In genomic region chr10:98055875-98056516, GRCh38 we compare ENCODE assay signal across 10 cellular contexts. TPM values are rescaled to one million over a fixed set of nuclear protein-coding genes. Genes with fewer than 3 reads are reported as not detected.
DNase-seq lines count a peak whose midpoint lies in the region; ATAC-seq and TF ChIP-seq lines count a peak whose summit lies in the region.
"Had no signal": no experiment of that assay in that cellular context is flagged by ENCODE, and none has a peak within 500 bp of the region (broad histone marks: within the 10 kb centered on the region; RNA-seq: fewer than 3 reads in every experiment).

No MANE protein-coding gene starts in this region.

- TF ChIP-seq EP300 in esophagus muscularis mucosa (IDR thresholded peaks at IDR 0.05) = no peak

- no peak overlapping the region for H2AFZ ChIP-seq in IMR-90 (replicated peaks; ENCODE audit: low read length, poor library complexity)
- no peak overlapping the region for H2AFZ ChIP-seq in mesenchymal stem cell (ENCODE audit: low read depth, low read length)

- H2BK5ac ChIP-seq in IMR-90 (ENCODE audit: low read depth, low read length, poor library complexity, severe bottlenecking) (no peak overlapping the region), mesenchymal stem cell (ENCODE audit: low read depth, low read length, poor library complexity, severe bottlenecking) (no peak overlapping the region)

- no peaks in the 10 kb centered on the region for H3K9me3 Mint-ChIP-seq in activated CD8-positive, alpha-beta T cell treated with anti-CD3 and anti-CD28 coated beads, Interleukin-2, amount 10 ng/mL, durations not matched to agents 7 days and 5 days (ENCODE audit: insufficient read depth)

- H3K56ac ChIP-seq in IMR-90 (ENCODE audit: extremely low read depth, insufficient read depth, low read length) = no peak overlapping the region

- H2AK5ac ChIP-seq in IMR-90 (ENCODE audit: low read depth, low read length) (no peak overlapping the region), mesenchymal stem cell (ENCODE audit: low read length, severe bottlenecking) (no peak overlapping the region)

- no peak overlapping the region for H2BK12ac ChIP-seq in mesenchymal stem cell (ENCODE audit: low read length in 2 of 2)

- H2BK120ac ChIP-seq in IMR-90 (ENCODE audit: low read depth, low read length) (no peak overlapping the region), mesenchymal stem cell (ENCODE audit: low read depth, low read length) (no peak overlapping the region)

- H3K9ac ChIP-seq in IMR-90 (ENCODE audit: low read depth, low read length) (no peak overlapping the region), mesenchymal stem cell (ENCODE audit: low read length) (no peak overlapping the region)

- no peak overlapping the region for H2AK9ac ChIP-seq in IMR-90 (replicated peaks; ENCODE audit: low read depth, low read length, poor library complexity)

- DNase-seq in DMS53 treated with DMSO at 0.1 percent for 48 hours (lab: John Stamatoyannopoulos, UW; ENCODE audit: unreplicated experiment) (peak; percentile 96), DMS53 (lab: John Stamatoyannopoulos, UW) (no peak), IMR-90 (peak; percentile 6), mesenchymal stem cell (peak; percentile 9), esophagus muscularis mucosa (ENCODE audit: extremely low spot score) (no peak), spleen (no peak)
- DNase-seq in activated CD8-positive, alpha-beta T cell treated with anti-CD3 and anti-CD28 coated beads, Interleukin-2, amount 10 ng/mL, durations not matched to agents 7 days and 5 days = peak; percentile 53
- DNase-seq: NCI-H446 treated with DMSO at 0.1 percent for 48 hours had no signal

- TF ChIP-seq RAD21 in IMR-90 (IDR thresholded peaks at IDR 0.05; ENCODE audit: low read length) = no peak

- 0% methylated on average over 1 of the region's 4 CpGs; no CpG with 5 or more reads in 1 of the 2 experiments for WGBS in IMR-90 (ENCODE audit: extremely low coverage in 2 of 2, insufficient read length in 1 of 2), 2 experiments
- WGBS in mesenchymal stem cell = 45% methylated on average over 4 of the region's 4 CpGs
- 48% methylated on average over 4 of the region's 4 CpGs for WGBS in esophagus muscularis mucosa
- WGBS in spleen, 5 donors = 42 to 53% (median 45%) methylated on average over 4 of the region's 4 CpGs

- no peak overlapping the region for H3K4me3 ChIP-seq in IMR-90 (ENCODE audit: insufficient read depth, low read depth, low read length)
- H3K4me3 ChIP-seq in mesenchymal stem cell (ENCODE audit: insufficient read depth in 1 of 2, low read depth in 1 of 2, low read length in 2 of 2) = no peak overlapping the region
- no peak overlapping the region for H3K4me3 ChIP-seq in esophagus muscularis mucosa
- no peak overlapping the region for H3K4me3 ChIP-seq in spleen

- no peak overlapping the region for H3K4me3 Mint-ChIP-seq in activated CD8-positive, alpha-beta T cell treated with anti-CD3 and anti-CD28 coated beads, Interleukin-2, amount 10 ng/mL, durations not matched to agents 7 days and 5 days

- no peak overlapping the region for H3K4me2 ChIP-seq in IMR-90 (ENCODE audit: low read depth, low read length)
- no peak overlapping the region for H3K4me2 ChIP-seq in mesenchymal stem cell (ENCODE audit: low read length, poor library complexity, severe bottlenecking)

- H3K36me3 ChIP-seq in IMR-90 (ENCODE audit: control insufficient read depth, insufficient read depth, low read length) (no peaks in the 10 kb centered on the region), mesenchymal stem cell (ENCODE audit: control insufficient read depth in 1 of 2, insufficient read depth in 2 of 2, low read depth in 1 of 2, low read length in 2 of 2) (no peaks in the 10 kb centered on the region), esophagus muscularis mucosa (no peaks in the 10 kb centered on the region), spleen (no peaks in the 10 kb centered on the region)

- H4K8ac ChIP-seq in IMR-90 (ENCODE audit: low read depth in 2 of 2, low read length in 2 of 2) = no peak overlapping the region
- H4K8ac ChIP-seq in mesenchymal stem cell (ENCODE audit: low read length) = no peak overlapping the region

- no peaks in the 10 kb centered on the region for H3K36me3 Mint-ChIP-seq in activated CD8-positive, alpha-beta T cell treated with anti-CD3 and anti-CD28 coated beads, Interleukin-2, amount 10 ng/mL, durations not matched to agents 7 days and 5 days (ENCODE audit: low read depth)

- no peak overlapping the region for H2BK20ac ChIP-seq in IMR-90 (ENCODE audit: low read depth, low read length)

- TF ChIP-seq POLR2A in IMR-90 (IDR thresholded peaks at IDR 0.05; ENCODE audit: low read depth, low read length) (no peak), esophagus muscularis mucosa (IDR thresholded peaks at IDR 0.05; ENCODE audit: low read depth) (no peak), spleen (IDR thresholded peaks at IDR 0.05) (no peak)

- in situ Hi-C loops in IMR-90 (cut with MboI; ENCODE audit: low sequenced_read_pairs) = no loop called here

- no TSS peak for BruUV-seq in IMR-90 (replicated peaks; lab: Mats Ljungman, UMichigan)

- H3K4ac ChIP-seq in IMR-90 (ENCODE audit: low read depth, low read length) = no peak overlapping the region
- no peak overlapping the region for H3K4ac ChIP-seq in mesenchymal stem cell (ENCODE audit: low read depth in 1 of 2, low read length in 2 of 2)

- H3K9me1 ChIP-seq in IMR-90 (ENCODE audit: insufficient read depth, low read length) = no peaks in the 10 kb centered on the region

- POLR2A ChIA-PET in IMR-90 (lab: Charles Lee; ENCODE audit: unreplicated experiment) = no interaction called here
- POLR2A ChIA-PET in activated CD8-positive, alpha-beta T cell treated with anti-CD3 and anti-CD28 coated beads, Interleukin-2, amount 10 ng/mL, durations not matched to agents 7 days and 5 days (lab: Charles Lee) = no interaction called here

- H3K27me3 ChIP-seq in IMR-90 (ENCODE audit: control insufficient read depth, insufficient read depth, low read length) (peaks cover 1% of the 10 kb centered on the region; the same call in 1 of the 2 replicates), mesenchymal stem cell (ENCODE audit: control insufficient read depth in 1 of 2, insufficient read depth in 1 of 2, low read length in 2 of 2) (peaks cover 14 to 77% of the 10 kb centered on the region in 2 experiments), esophagus muscularis mucosa (peaks cover 0 to 78% (median 2%) of the 10 kb centered on the region in 4 donors), spleen (replicated peaks in 1 of 7) (peaks cover 0 to 73% (median 3%) of the 10 kb centered on the region in 7 donors)

- H3K23ac ChIP-seq in IMR-90 (ENCODE audit: low read depth, low read length) = no peak overlapping the region
- no peak overlapping the region for H3K23ac ChIP-seq in mesenchymal stem cell (ENCODE audit: low read length in 2 of 2)

- dilution Hi-C loops in IMR-90 (cut with HindIII; ENCODE audit: low sequenced_read_pairs, unreplicated experiment) = no loop called here

- intact Hi-C loops in IMR-90 (cut with micrococcal nuclease) = no loop called here
- intact Hi-C loops in esophagus muscularis mucosa (cut with DNase I) = no loop called here
- intact Hi-C loops in spleen (cut with DNase I; ENCODE audit: low total_unique reads) = no loop called here

- no peaks in the 10 kb centered on the region for H3K4me1 ChIP-seq in IMR-90 (ENCODE audit: control insufficient read depth, insufficient read depth, low read length)
- H3K4me1 ChIP-seq in mesenchymal stem cell (ENCODE audit: control insufficient read depth, insufficient read depth, low read depth, low read length) = no peaks in the 10 kb centered on the region
- H3K4me1 ChIP-seq in esophagus muscularis mucosa = no peaks in the 10 kb centered on the region
- H3K4me1 ChIP-seq in spleen = no peaks in the 10 kb centered on the region

- CTCF ChIA-PET in IMR-90 (lab: Yijun Ruan, JAX) = interaction anchor here (1.9 kb wide), 1 partner anchor 10 kb away, joined by 5 read pairs; no protein-coding TSS in a partner anchor
- CTCF ChIA-PET in activated CD8-positive, alpha-beta T cell treated with anti-CD3 and anti-CD28 coated beads, Interleukin-2, amount 10 ng/mL, durations not matched to agents 7 days and 5 days (lab: Charles Lee) = interaction anchor here (1.6 kb wide), 1 partner anchor 15 kb away, joined by 4 read pairs; no protein-coding TSS in a partner anchor

- H3K27ac ChIP-seq in IMR-90 (ENCODE audit: insufficient read depth, low read length) (no peak overlapping the region), mesenchymal stem cell (ENCODE audit: low read length, poor library complexity, severe bottlenecking) (no peak overlapping the region), esophagus muscularis mucosa (replicated peaks in 1 of 4) (no peak overlapping the region), spleen (no peak overlapping the region)

- no peak overlapping the region for H3K27ac Mint-ChIP-seq in activated CD8-positive, alpha-beta T cell treated with anti-CD3 and anti-CD28 coated beads, Interleukin-2, amount 10 ng/mL, durations not matched to agents 7 days and 5 days

- no peaks in the 10 kb centered on the region for H3K79me1 ChIP-seq in IMR-90 (ENCODE audit: low read depth in 1 of 2, low read length in 2 of 2)
- no peaks in the 10 kb centered on the region for H3K79me1 ChIP-seq in mesenchymal stem cell (replicated peaks; ENCODE audit: low read length, poor library complexity, severe bottlenecking)

- no peak overlapping the region for H2BK15ac ChIP-seq in IMR-90 (ENCODE audit: low read depth, low read length)
- no peak overlapping the region for H2BK15ac ChIP-seq in mesenchymal stem cell (ENCODE audit: low read depth, poor library complexity, severe bottlenecking)

- no peak overlapping the region for H4K91ac ChIP-seq in IMR-90 (ENCODE audit: insufficient read depth, low read depth, low read length)
- H4K91ac ChIP-seq in mesenchymal stem cell (ENCODE audit: low read length) = no peak overlapping the region

- no peak overlapping the region for H4K5ac ChIP-seq in IMR-90 (ENCODE audit: low read depth, low read length)

- H4K20me1 ChIP-seq in IMR-90 (ENCODE audit: insufficient read depth, low read length) = no peaks in the 10 kb centered on the region

- no peak overlapping the region for H3K18ac ChIP-seq in IMR-90 (ENCODE audit: low read depth, low read length)
- no peak overlapping the region for H3K18ac ChIP-seq in mesenchymal stem cell (ENCODE audit: low read depth in 1 of 2, low read length in 2 of 2)

- H3K27me3 Mint-ChIP-seq in activated CD8-positive, alpha-beta T cell treated with anti-CD3 and anti-CD28 coated beads, Interleukin-2, amount 10 ng/mL, durations not matched to agents 7 days and 5 days (ENCODE audit: low read depth) = peaks cover 3% of the 10 kb centered on the region

- no peak overlapping the region for H3K14ac ChIP-seq in IMR-90 (replicated peaks; ENCODE audit: low read depth, low read length)
- no peak overlapping the region for H3K14ac ChIP-seq in mesenchymal stem cell (ENCODE audit: low read length in 2 of 2)

- H3K4me1 Mint-ChIP-seq in activated CD8-positive, alpha-beta T cell treated with anti-CD3 and anti-CD28 coated beads, Interleukin-2, amount 10 ng/mL, durations not matched to agents 7 days and 5 days (ENCODE audit: low read depth) = no peaks in the 10 kb centered on the region

- no peaks in the 10 kb centered on the region for H3K9me3 ChIP-seq in IMR-90 (ENCODE audit: control insufficient read depth, insufficient read depth, low read length)
- H3K9me3 ChIP-seq in mesenchymal stem cell (ENCODE audit: control insufficient read depth, low read length) = no peaks in the 10 kb centered on the region
- no peaks in the 10 kb centered on the region for H3K9me3 ChIP-seq in esophagus muscularis mucosa
- no peaks in the 10 kb centered on the region for H3K9me3 ChIP-seq in spleen

- ATAC-seq in IMR-90 (ENCODE audit: low read depth) (no peak), GM19328 (IDR thresholded peaks at IDR 0.05; ENCODE audit: unreplicated experiment) (no peak)
- peak; percentile 61 for ATAC-seq in activated CD8-positive, alpha-beta T cell treated with anti-CD3 and anti-CD28 coated beads, Interleukin-2, amount 10 ng/mL, durations not matched to agents 7 days and 5 days

- TF ChIP-seq CTCF in IMR-90 (conservative IDR thresholded peaks at IDR 0.05; ENCODE audit: low read depth, low read length) (no peak), esophagus muscularis mucosa (IDR thresholded peaks at IDR 0.05) (no peak), spleen (IDR thresholded peaks at IDR 0.05 in 8 of 11, conservative IDR thresholded peaks at IDR 0.05 in 3 of 11) (no peak)

RNA-seq across cellular contexts. Expression of gene CRTAC1, which starts 25.6 kb away (rescaled TPM):
- total RNA-seq in IMR-90 (2012; rRNA removed) = not detected in 2 replicates
- polyA plus RNA-seq in IMR-90 (2012; rRNA removed) = not detected in 2 replicates
- not detected in 2 replicates for polyA plus RNA-seq in IMR-90 (2012; cell fraction: cytosol; rRNA removed)
- polyA plus RNA-seq in IMR-90 (2012; cell fraction: nucleus; rRNA removed; ENCODE audit: low replicate concordance) = not detected in 2 replicates
- total RNA-seq in activated CD8-positive, alpha-beta T cell treated with anti-CD3 and anti-CD28 coated beads, Interleukin-2, amount 10 ng/mL, durations not matched to agents 7 days and 5 days = not detected
- not detected for polyA plus RNA-seq in mesenchymal stem cell (2013, experiment 1 of 2)
- not detected for polyA plus RNA-seq in mesenchymal stem cell (2013, experiment 2 of 2)
- 1 to 10 TPM; 4.0 to 8.7 (median 5.0) TPM for total RNA-seq in esophagus muscularis mucosa
- under 1 TPM in 3 of 7 donors, not detected in 4; 0.26 to 0.74 (median 0.35) TPM for total RNA-seq in spleen
- under 1 TPM in 2 of 3 donors, not detected in 1; 0.17 to 0.22 TPM for polyA plus RNA-seq in spleen
- total RNA-seq: mononuclear cell had no signal

Comparison
In these comparisons a context has a peak if more than half of its experiments do, and no peak if none do; other contexts are left out.
1. DNase-seq: peak in DMS53 treated with DMSO at 0.1 percent for 48 hours (single experiment), IMR-90 (single experiment), activated CD8-positive, alpha-beta T cell treated with anti-CD3 and anti-CD28 coated beads, Interleukin-2, amount 10 ng/mL, durations not matched to agents 7 days and 5 days (single experiment) and mesenchymal stem cell (single experiment); none in DMS53 (single experiment), esophagus muscularis mucosa (single experiment) and spleen (single experiment).